In the genomic region with DNA sequence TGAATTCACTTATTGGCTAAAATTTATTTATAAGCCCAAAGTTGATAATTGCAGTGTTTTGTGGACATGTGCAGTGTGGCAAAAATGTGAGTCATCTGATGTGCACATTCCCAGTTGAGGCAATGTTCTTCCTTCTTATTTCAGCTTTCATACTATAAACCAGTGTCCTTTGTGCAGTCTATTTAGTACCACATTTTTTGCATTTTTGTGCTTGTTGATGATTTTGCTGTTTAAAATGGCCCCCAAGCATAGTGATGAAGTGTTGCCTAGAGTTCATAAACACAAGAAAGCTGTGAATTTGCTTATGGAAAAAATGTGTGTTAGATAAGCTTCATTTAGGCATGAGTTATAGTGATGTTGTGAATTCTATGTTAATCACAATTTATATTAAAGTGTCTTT, we compare ENCODE assay signal across 16 cellular contexts. TPM values are rescaled to one million over a fixed set of nuclear protein-coding genes. Genes with fewer than 3 reads are reported as not detected.
DNase-seq lines count a peak whose midpoint lies in the region; ATAC-seq lines count a peak whose summit lies in the region.
"Had no signal": no experiment of that assay in that cellular context is flagged by ENCODE, and none has a peak within 500 bp of the region (broad histone marks: within the 10 kb centered on the region; RNA-seq: fewer than 3 reads in every experiment).

No MANE protein-coding gene starts in this region.

- peak; percentile 36 for ATAC-seq in activated naive CD8-positive, alpha-beta T cell treated with anti-CD3 and anti-CD28 coated beads, Interleukin-2, amount 50 U/mL, for 24 hours
- peak; percentile 50 for ATAC-seq in stimulated activated effector memory CD8-positive, alpha-beta T cell treated with anti-CD3 and anti-CD28 coated beads, Interleukin-12 subunit alpha, Interleukin-12 subunit beta, amount 100 ng/mL, for 72 hours
- ATAC-seq in GM19324 (IDR thresholded peaks at IDR 0.05; ENCODE audit: low FRiP score, unreplicated experiment): no peak
- ATAC-seq: activated T-cell treated with anti-CD3 and anti-CD28 coated beads, Interleukin-2, amount 50 U/mL, for 4 hours; Right ventricle myocardium inferior had no signal

- H3K27me3 Mint-ChIP-seq in activated naive CD8-positive, alpha-beta T cell treated with anti-CD3 and anti-CD28 coated beads, Interleukin-2, amount 50 U/mL, for 24 hours: no peaks in the 10 kb centered on the region
- no peaks in the 10 kb centered on the region for H3K27me3 Mint-ChIP-seq in activated naive CD8-positive, alpha-beta T cell treated with anti-CD3 and anti-CD28 coated beads for 36 hours
- H3K27me3 Mint-ChIP-seq: activated B cell treated with CpG ODN at 0.5 μM for 24 hours, brain had no signal

- H3K36me3 Mint-ChIP-seq in activated naive CD8-positive, alpha-beta T cell treated with anti-CD3 and anti-CD28 coated beads, Interleukin-2, amount 50 U/mL, for 24 hours (ENCODE audit: low read depth): peaks cover 32% of the 10 kb centered on the region
- H3K36me3 Mint-ChIP-seq in activated naive CD8-positive, alpha-beta T cell treated with anti-CD3 and anti-CD28 coated beads for 36 hours: peaks cover 49% of the 10 kb centered on the region
- H3K36me3 Mint-ChIP-seq in stimulated activated effector memory CD8-positive, alpha-beta T cell treated with anti-CD3 and anti-CD28 coated beads, Interleukin-12 subunit alpha, Interleukin-12 subunit beta, amount 100 ng/mL, for 72 hours: peaks cover 33% of the 10 kb centered on the region

- peaks cover 68% of the 10 kb centered on the region for H3K4me1 Mint-ChIP-seq in activated naive CD8-positive, alpha-beta T cell treated with anti-CD3 and anti-CD28 coated beads, Interleukin-2, amount 50 U/mL, for 24 hours
- H3K4me1 Mint-ChIP-seq in activated naive CD8-positive, alpha-beta T cell treated with anti-CD3 and anti-CD28 coated beads for 36 hours: peaks cover 52% of the 10 kb centered on the region
- peaks cover 69% of the 10 kb centered on the region for H3K4me1 Mint-ChIP-seq in stimulated activated effector memory CD8-positive, alpha-beta T cell treated with anti-CD3 and anti-CD28 coated beads, Interleukin-12 subunit alpha, Interleukin-12 subunit beta, amount 100 ng/mL, for 72 hours
- H3K4me1 Mint-ChIP-seq: neural progenitor cell had no signal

- H3K9me3 Mint-ChIP-seq in activated naive CD8-positive, alpha-beta T cell treated with anti-CD3 and anti-CD28 coated beads, Interleukin-2, amount 50 U/mL, for 24 hours: peaks cover 6% of the 10 kb centered on the region
- H3K9me3 Mint-ChIP-seq in activated naive CD8-positive, alpha-beta T cell treated with anti-CD3 and anti-CD28 coated beads for 36 hours: peaks cover 11% of the 10 kb centered on the region
- peaks cover 2% of the 10 kb centered on the region for H3K9me3 Mint-ChIP-seq in stimulated activated effector memory CD8-positive, alpha-beta T cell treated with anti-CD3 and anti-CD28 coated beads, Interleukin-12 subunit alpha, Interleukin-12 subunit beta, amount 100 ng/mL, for 72 hours
- H3K9me3 Mint-ChIP-seq: activated T-cell treated with anti-CD3 and anti-CD28 coated beads, Interleukin-2, amount 50 U/mL, for 4 hours had no signal

- H3K4me3 Mint-ChIP-seq in activated naive CD8-positive, alpha-beta T cell treated with anti-CD3 and anti-CD28 coated beads, Interleukin-2, amount 50 U/mL, for 24 hours: no peak overlapping the region
- H3K4me3 Mint-ChIP-seq in activated naive CD8-positive, alpha-beta T cell treated with anti-CD3 and anti-CD28 coated beads for 36 hours: no peak overlapping the region
- no peak overlapping the region for H3K4me3 Mint-ChIP-seq in stimulated activated effector memory CD8-positive, alpha-beta T cell treated with anti-CD3 and anti-CD28 coated beads, Interleukin-12 subunit alpha, Interleukin-12 subunit beta, amount 100 ng/mL, for 72 hours
- H3K4me3 Mint-ChIP-seq: activated B cell treated with CpG ODN at 0.5 μM for 24 hours; activated T-cell treated with anti-CD3 and anti-CD28 coated beads, Interleukin-2, amount 50 U/mL, for 4 hours; brain; neural progenitor cell had no signal

- in situ Hi-C loops in SK-MEL-5 (cut with HindIII; ENCODE audit: low pct_unique_long_range_greater_than_20kb, low sequenced_read_pairs): no loop called here

- peak overlapping the region; percentile 15 for H3K27ac Mint-ChIP-seq in activated naive CD8-positive, alpha-beta T cell treated with anti-CD3 and anti-CD28 coated beads, Interleukin-2, amount 50 U/mL, for 24 hours
- no peak overlapping the region for H3K27ac Mint-ChIP-seq in activated naive CD8-positive, alpha-beta T cell treated with anti-CD3 and anti-CD28 coated beads for 36 hours
- peak overlapping the region; percentile 61 for H3K27ac Mint-ChIP-seq in stimulated activated effector memory CD8-positive, alpha-beta T cell treated with anti-CD3 and anti-CD28 coated beads, Interleukin-12 subunit alpha, Interleukin-12 subunit beta, amount 100 ng/mL, for 72 hours
- H3K27ac Mint-ChIP-seq: activated B cell treated with CpG ODN at 0.5 μM for 24 hours, brain, neural progenitor cell had no signal

- no peak for DNase-seq in activated naive CD8-positive, alpha-beta T cell treated with anti-CD3 and anti-CD28 coated beads, Interleukin-2, amount 50 U/mL, for 24 hours
- DNase-seq in activated naive CD8-positive, alpha-beta T cell treated with anti-CD3 and anti-CD28 coated beads for 36 hours: no peak
- DNase-seq in SK-MEL-5 (ENCODE audit: low read depth, low spot score) (peak; percentile 24), fibroblast of gingiva (ENCODE audit: low read depth) (peak; percentile 61), GOT3 (lab: John Stamatoyannopoulos, UW) (no peak)
- no peak for DNase-seq in stimulated activated effector memory CD8-positive, alpha-beta T cell treated with anti-CD3 and anti-CD28 coated beads, Interleukin-12 subunit alpha, Interleukin-12 subunit beta, amount 100 ng/mL, for 72 hours (ENCODE audit: low spot score in 2 of 2)
- DNase-seq in effector CD8-positive, alpha-beta T cell (lab: John Stamatoyannopoulos, UW): no peak
- DNase-seq: activated B cell treated with CpG ODN at 0.5 μM for 24 hours; activated T-cell treated with anti-CD3 and anti-CD28 coated beads, Interleukin-2, amount 50 U/mL, for 4 hours; left colon; NCI-H446 treated with DMSO at 0.1 percent for 48 hours; spleen had no signal

RNA-seq across cellular contexts. Expression of a gene that starts 19.4 kb away (rescaled TPM):
- 1 to 10 TPM; 1.1 to 2.0 TPM for total RNA-seq in activated naive CD8-positive, alpha-beta T cell treated with anti-CD3 and anti-CD28 coated beads for 36 hours
- 0.37 TPM in 1 of 2 replicates, not detected in the other for total RNA-seq in SK-MEL-5 (2014; rRNA removed; shearing (Covaris generic))
- 0.11 and 0.32 TPM in 2 replicates for polyA plus RNA-seq in SK-MEL-5 (2015; cell fraction: cytosol; rRNA removed)
- 3.5 and 14.9 TPM in 2 replicates for polyA plus RNA-seq in SK-MEL-5 (2015; cell fraction: nucleus; rRNA removed)

Comparison
In these comparisons a context has a peak if more than half of its experiments do, and no peak if none do; other contexts are left out.
1. DNase-seq: peak in SK-MEL-5 (single experiment) and fibroblast of gingiva (single experiment); none in activated naive CD8-positive, alpha-beta T cell treated with anti-CD3 and anti-CD28 coated beads, Interleukin-2, amount 50 U/mL, for 24 hours (single experiment), activated naive CD8-positive, alpha-beta T cell treated with anti-CD3 and anti-CD28 coated beads for 36 hours (single experiment), stimulated activated effector memory CD8-positive, alpha-beta T cell treated with anti-CD3 and anti-CD28 coated beads, Interleukin-12 subunit alpha, Interleukin-12 subunit beta, amount 100 ng/mL, for 72 hours (0 of 2), effector CD8-positive, alpha-beta T cell (single experiment) and GOT3 (single experiment).